ENCODE assay signal across 4 cellular contexts in genomic region chr7:104723001-104723400, GRCh38.
"Had no signal": no experiment of that assay in that cellular context is flagged by ENCODE, and none has a peak within 500 bp of the region (broad histone marks: within the 10 kb centered on the region; RNA-seq: fewer than 3 reads in every experiment).

No MANE protein-coding gene starts in this region.

- ATAC-seq: GM23338 had no signal

- DNase-seq: H9, HCEC 1CT, IMR-90 had no signal

- H3K4me3 ChIP-seq: GM23338 had no signal
